Comparison of ENCODE assay signal across 18 cellular contexts in the genomic region with DNA sequence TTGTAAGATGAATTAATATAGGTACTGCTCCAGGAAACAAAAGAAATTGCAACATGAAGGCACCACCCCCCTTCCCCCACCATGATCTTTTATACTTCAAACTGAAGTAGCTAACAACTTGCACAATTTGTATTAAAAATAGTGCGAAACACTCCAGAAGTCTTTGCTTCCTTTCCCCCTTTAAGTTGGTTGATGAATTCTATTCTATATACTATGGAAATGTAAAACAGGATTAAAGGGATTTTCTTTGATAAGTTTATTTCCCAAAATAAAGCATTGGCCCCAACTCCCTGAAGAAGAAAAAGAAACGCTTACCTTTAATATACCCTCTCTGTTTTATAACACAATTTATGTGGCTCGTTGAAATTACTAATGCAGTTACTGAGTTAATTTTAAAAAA.
"Had no signal": no experiment of that assay in that cellular context is flagged by ENCODE, and none has a peak within 500 bp of the region (broad histone marks: within the 10 kb centered on the region; RNA-seq: fewer than 3 reads in every experiment).

No MANE protein-coding gene starts in this region.

- ATAC-seq: activated CD4-positive, alpha-beta T cell treated with anti-CD3 and anti-CD28 coated beads for 36 hours; activated CD8-positive, alpha-beta T cell treated with anti-CD3 and anti-CD28 coated beads for 36 hours; activated T-cell treated with anti-CD3 and anti-CD28 coated beads, Interleukin-2, amount 50 U/mL, for 72 hours; T-cell had no signal

- H3K4me3 ChIP-seq: PC-9, SK-N-MC had no signal

- DNase-seq: activated CD4-positive, alpha-beta T cell treated with anti-CD3 and anti-CD28 coated beads for 36 hours; activated CD4-positive, alpha-beta T cell treated with anti-CD3 and anti-CD28 coated beads, Interleukin-2, amount 50 U/mL, for 1 hour; activated CD8-positive, alpha-beta memory T cell treated with anti-CD3 and anti-CD28 coated beads, Interleukin-2, amount 50 U/mL, for 4 hours; activated CD8-positive, alpha-beta T cell treated with anti-CD3 and anti-CD28 coated beads for 36 hours; activated gamma-delta T cell treated with Interleukin-2 at 50 U/mL for 16 hours; activated naive CD4-positive, alpha-beta T cell treated with anti-CD3 and anti-CD28 coated beads, Interleukin-2, amount 10 ng/mL, durations not matched to agents 7 days and 5 days; activated naive CD8-positive, alpha-beta T cell treated with anti-CD3 and anti-CD28 coated beads for 36 hours; activated T-cell treated with anti-CD3 and anti-CD28 coated beads, Interleukin-2, amount 50 U/mL, for 72 hours; cortex of kidney; KG1; NCI-H1930; PC-9; SHP77 treated with DMSO at 0.1 percent for 48 hours; T-cell; T-helper 2 cell; T1000 had no signal

- H3K27ac ChIP-seq: PC-9, SK-N-MC, VCaP had no signal
